Comparison of ENCODE assay signal across 1 cellular context in the genomic region with DNA sequence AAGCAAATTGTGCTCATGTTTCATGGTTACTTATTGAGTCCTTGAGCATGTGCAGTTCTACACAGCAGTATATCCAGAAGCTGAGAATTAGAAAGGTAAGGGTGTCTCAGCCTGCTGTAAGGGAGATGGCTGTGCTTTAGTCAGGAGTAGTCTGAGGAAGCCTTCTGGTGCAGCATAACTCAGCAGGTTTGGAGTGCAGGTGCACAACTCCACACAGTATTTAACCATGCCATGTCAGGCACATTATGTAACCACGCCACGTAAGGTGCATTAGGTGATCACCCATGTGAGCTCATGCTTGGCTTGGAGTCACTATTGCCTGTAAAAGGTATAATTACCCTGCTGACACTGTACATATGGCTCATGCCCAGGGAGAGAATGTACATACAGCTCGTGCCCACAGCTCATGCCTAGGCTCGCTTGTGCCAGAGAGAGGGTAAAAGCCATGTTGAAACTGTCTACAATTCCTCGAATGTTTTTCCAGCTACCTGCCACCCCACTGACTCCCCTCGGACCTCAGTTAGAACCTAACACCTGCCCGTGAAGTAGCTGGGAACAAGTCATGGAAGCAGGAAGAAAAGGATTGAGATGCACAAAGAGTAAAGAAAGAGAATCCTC.
TF ChIP-seq lines count a peak whose summit lies in the region.

No MANE protein-coding gene starts in this region.

TF ChIP-seq in GM23338, 12 proteins besides CTCF, POLR2A, EP300 and RAD21 (continued from another document):
- TF ChIP-seq, protein P1, sequence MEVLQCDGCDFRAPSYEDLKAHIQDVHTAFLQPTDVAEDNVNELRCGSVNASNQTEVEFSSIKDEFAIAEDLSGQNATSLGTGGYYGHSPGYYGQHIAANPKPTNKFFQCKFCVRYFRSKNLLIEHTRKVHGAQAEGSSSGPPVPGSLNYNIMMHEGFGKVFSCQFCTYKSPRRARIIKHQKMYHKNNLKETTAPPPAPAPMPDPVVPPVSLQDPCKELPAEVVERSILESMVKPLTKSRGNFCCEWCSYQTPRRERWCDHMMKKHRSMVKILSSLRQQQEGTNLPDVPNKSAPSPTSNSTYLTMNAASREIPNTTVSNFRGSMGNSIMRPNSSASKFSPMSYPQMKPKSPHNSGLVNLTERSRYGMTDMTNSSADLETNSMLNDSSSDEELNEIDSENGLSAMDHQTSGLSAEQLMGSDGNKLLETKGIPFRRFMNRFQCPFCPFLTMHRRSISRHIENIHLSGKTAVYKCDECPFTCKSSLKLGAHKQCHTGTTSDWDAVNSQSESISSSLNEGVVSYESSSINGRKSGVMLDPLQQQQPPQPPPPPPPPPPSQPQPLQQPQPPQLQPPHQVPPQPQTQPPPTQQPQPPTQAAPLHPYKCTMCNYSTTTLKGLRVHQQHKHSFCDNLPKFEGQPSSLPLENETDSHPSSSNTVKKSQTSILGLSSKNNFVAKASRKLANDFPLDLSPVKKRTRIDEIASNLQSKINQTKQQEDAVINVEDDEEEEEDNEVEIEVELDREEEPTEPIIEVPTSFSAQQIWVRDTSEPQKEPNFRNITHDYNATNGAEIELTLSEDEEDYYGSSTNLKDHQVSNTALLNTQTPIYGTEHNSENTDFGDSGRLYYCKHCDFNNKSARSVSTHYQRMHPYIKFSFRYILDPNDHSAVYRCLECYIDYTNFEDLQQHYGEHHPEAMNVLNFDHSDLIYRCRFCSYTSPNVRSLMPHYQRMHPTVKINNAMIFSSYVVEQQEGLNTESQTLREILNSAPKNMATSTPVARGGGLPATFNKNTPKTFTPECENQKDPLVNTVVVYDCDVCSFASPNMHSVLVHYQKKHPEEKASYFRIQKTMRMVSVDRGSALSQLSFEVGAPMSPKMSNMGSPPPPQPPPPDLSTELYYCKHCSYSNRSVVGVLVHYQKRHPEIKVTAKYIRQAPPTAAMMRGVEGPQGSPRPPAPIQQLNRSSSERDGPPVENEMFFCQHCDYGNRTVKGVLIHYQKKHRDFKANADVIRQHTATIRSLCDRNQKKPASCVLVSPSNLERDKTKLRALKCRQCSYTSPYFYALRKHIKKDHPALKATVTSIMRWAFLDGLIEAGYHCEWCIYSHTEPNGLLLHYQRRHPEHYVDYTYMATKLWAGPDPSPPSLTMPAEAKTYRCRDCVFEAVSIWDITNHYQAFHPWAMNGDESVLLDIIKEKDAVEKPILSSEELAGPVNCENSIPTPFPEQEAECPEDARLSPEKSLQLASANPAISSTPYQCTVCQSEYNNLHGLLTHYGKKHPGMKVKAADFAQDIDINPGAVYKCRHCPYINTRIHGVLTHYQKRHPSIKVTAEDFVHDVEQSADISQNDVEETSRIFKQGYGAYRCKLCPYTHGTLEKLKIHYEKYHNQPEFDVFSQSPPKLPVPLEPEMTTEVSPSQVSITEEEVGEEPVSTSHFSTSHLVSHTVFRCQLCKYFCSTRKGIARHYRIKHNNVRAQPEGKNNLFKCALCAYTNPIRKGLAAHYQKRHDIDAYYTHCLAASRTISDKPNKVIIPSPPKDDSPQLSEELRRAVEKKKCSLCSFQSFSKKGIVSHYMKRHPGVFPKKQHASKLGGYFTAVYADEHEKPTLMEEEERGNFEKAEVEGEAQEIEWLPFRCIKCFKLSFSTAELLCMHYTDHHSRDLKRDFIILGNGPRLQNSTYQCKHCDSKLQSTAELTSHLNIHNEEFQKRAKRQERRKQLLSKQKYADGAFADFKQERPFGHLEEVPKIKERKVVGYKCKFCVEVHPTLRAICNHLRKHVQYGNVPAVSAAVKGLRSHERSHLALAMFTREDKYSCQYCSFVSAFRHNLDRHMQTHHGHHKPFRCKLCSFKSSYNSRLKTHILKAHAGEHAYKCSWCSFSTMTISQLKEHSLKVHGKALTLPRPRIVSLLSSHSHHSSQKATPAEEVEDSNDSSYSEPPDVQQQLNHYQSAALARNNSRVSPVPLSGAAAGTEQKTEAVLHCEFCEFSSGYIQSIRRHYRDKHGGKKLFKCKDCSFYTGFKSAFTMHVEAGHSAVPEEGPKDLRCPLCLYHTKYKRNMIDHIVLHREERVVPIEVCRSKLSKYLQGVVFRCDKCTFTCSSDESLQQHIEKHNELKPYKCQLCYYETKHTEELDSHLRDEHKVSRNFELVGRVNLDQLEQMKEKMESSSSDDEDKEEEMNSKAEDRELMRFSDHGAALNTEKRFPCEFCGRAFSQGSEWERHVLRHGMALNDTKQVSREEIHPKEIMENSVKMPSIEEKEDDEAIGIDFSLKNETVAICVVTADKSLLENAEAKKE (CRISPR knock-in tag; IDR thresholded peaks at IDR 0.05): no peak
- TF ChIP-seq, protein P2, sequence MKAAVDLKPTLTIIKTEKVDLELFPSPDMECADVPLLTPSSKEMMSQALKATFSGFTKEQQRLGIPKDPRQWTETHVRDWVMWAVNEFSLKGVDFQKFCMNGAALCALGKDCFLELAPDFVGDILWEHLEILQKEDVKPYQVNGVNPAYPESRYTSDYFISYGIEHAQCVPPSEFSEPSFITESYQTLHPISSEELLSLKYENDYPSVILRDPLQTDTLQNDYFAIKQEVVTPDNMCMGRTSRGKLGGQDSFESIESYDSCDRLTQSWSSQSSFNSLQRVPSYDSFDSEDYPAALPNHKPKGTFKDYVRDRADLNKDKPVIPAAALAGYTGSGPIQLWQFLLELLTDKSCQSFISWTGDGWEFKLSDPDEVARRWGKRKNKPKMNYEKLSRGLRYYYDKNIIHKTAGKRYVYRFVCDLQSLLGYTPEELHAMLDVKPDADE (IDR thresholded peaks at IDR 0.05): no peak
- TF ChIP-seq STAT1 (IDR thresholded peaks at IDR 0.05; ENCODE audit: unreplicated experiment) (no peak), POLR2AphosphoS5 (IDR thresholded peaks at IDR 0.05; ENCODE audit: low read depth) (no peak), ZNF331 (CRISPR knock-in tag; IDR thresholded peaks at IDR 0.05; ENCODE audit: low read depth) (no peak), ZNF114 (CRISPR knock-in tag; IDR thresholded peaks at IDR 0.05) (no peak), NANOG (IDR thresholded peaks at IDR 0.05; ENCODE audit: borderline replicate concordance) (no peak)
- TF ChIP-seq, protein P3, sequence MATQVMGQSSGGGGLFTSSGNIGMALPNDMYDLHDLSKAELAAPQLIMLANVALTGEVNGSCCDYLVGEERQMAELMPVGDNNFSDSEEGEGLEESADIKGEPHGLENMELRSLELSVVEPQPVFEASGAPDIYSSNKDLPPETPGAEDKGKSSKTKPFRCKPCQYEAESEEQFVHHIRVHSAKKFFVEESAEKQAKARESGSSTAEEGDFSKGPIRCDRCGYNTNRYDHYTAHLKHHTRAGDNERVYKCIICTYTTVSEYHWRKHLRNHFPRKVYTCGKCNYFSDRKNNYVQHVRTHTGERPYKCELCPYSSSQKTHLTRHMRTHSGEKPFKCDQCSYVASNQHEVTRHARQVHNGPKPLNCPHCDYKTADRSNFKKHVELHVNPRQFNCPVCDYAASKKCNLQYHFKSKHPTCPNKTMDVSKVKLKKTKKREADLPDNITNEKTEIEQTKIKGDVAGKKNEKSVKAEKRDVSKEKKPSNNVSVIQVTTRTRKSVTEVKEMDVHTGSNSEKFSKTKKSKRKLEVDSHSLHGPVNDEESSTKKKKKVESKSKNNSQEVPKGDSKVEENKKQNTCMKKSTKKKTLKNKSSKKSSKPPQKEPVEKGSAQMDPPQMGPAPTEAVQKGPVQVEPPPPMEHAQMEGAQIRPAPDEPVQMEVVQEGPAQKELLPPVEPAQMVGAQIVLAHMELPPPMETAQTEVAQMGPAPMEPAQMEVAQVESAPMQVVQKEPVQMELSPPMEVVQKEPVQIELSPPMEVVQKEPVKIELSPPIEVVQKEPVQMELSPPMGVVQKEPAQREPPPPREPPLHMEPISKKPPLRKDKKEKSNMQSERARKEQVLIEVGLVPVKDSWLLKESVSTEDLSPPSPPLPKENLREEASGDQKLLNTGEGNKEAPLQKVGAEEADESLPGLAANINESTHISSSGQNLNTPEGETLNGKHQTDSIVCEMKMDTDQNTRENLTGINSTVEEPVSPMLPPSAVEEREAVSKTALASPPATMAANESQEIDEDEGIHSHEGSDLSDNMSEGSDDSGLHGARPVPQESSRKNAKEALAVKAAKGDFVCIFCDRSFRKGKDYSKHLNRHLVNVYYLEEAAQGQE (IDR thresholded peaks at IDR 0.05; ENCODE audit: unreplicated experiment): no peak
